Comparison of ENCODE assay signal across 8 cellular contexts in the genomic region with DNA sequence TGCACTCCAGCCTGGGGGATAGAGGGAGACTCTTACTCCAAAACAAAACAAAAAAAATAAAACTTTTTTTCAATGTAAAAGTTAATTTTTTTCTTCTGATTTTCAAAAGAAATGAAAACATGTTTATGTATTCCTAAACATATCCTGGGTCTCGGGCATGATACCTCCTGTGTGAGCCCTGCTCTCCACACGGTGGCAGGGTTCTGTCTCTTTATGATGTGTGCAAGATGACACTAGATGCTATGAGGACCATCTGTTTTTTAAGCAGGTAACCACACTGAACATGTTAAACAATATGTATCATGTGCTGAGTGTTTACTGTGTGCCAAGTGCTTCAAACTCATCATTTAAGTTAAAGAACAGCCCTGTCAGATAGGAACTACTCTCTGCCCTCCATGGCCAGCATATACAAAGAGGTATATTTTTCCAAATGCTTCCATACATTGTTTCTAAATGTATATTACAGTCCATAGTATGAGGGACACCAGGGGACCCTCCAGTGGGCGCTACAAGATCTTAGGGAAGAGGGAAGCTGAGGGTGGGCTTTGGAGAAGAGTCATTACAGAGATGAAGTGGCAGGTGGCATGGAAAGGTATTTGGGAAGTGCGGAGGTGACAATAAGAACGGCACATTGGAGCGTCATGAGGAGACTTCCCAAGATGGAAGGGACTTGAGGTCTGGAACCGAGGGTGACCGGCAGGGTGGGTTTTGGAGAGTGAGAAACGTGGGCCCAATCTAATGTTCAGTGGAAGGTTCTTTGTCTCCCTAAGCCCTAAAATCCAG. TPM values are rescaled to one million over a fixed set of nuclear protein-coding genes. Genes with fewer than 3 reads are reported as not detected.
DNase-seq lines count a peak whose midpoint lies in the region; ATAC-seq, FAIRE-seq and TF ChIP-seq lines count a peak whose summit lies in the region.
"Had no signal": no experiment of that assay in that cellular context is flagged by ENCODE, and none has a peak within 500 bp of the region (broad histone marks: within the 10 kb centered on the region; RNA-seq: fewer than 3 reads in every experiment).

No MANE protein-coding gene starts in this region.

- no peaks in the 10 kb centered on the region for H3K9me3 ChIP-seq in MG63

- peaks cover 15% of the 10 kb centered on the region for H3K27me3 Mint-ChIP-seq in HFFc6 (ENCODE audit: insufficient read depth)
- H3K27me3 Mint-ChIP-seq in chondrocyte (ENCODE audit: low read depth), result no peaks in the 10 kb centered on the region
- no peaks in the 10 kb centered on the region for H3K27me3 Mint-ChIP-seq in stimulated activated memory B cell treated with anti-CD40 and anti-IgM and Interleukin-4, amounts not matched to agents 10 μg/mL and 1 μg/mL and 100 μg/mL, for 72 hours

- no peak overlapping the region; the same call in 1 of the 2 replicates for H3K27ac Mint-ChIP-seq in HFFc6
- H3K27ac Mint-ChIP-seq in chondrocyte (ENCODE audit: unreplicated experiment), result no peak overlapping the region
- H3K27ac Mint-ChIP-seq in stimulated activated memory B cell treated with anti-CD40 and anti-IgM and Interleukin-4, amounts not matched to agents 10 μg/mL and 1 μg/mL and 100 μg/mL, for 72 hours, result no peak overlapping the region

- FAIRE-seq in G401.6 (lab: Jason Lieb, UNC), result peak; percentile 41
- FAIRE-seq: islet of Langerhans had no signal

- H3K36me3 Mint-ChIP-seq in HFFc6 (ENCODE audit: low read depth) (no peaks in the 10 kb centered on the region), chondrocyte (ENCODE audit: low read depth) (no peaks in the 10 kb centered on the region)
- H3K36me3 Mint-ChIP-seq in stimulated activated memory B cell treated with anti-CD40 and anti-IgM and Interleukin-4, amounts not matched to agents 10 μg/mL and 1 μg/mL and 100 μg/mL, for 72 hours, result no peaks in the 10 kb centered on the region

- H3K36me3 ChIP-seq in MG63, result no peaks in the 10 kb centered on the region

- peak; percentile 77 for ATAC-seq in stimulated activated memory B cell treated with anti-CD40 and anti-IgM and Interleukin-4, amounts not matched to agents 10 μg/mL and 1 μg/mL and 100 μg/mL, for 72 hours
- ATAC-seq in GM19328 (IDR thresholded peaks at IDR 0.05; ENCODE audit: unreplicated experiment), result no peak

- TF ChIP-seq CTCF in HFFc6 (IDR thresholded peaks at IDR 0.05), result peak; percentile 73
- TF ChIP-seq CTCF in chondrocyte (IDR thresholded peaks at IDR 0.05), result peak; percentile 74

- DNase-seq in HFFc6, result no peak
- DNase-seq in NCI-H526 treated with DMSO at 0.1 percent for 48 hours (lab: John Stamatoyannopoulos, UW), result peak; percentile 39
- DNase-seq in chondrocyte (ENCODE audit: low spot score), result no peak
- no peak for DNase-seq in MG63

- H3K4me3 ChIP-seq in MG63, result no peak overlapping the region

- H3K27me3 ChIP-seq in MG63, result no peaks in the 10 kb centered on the region

- peaks cover 17% of the 10 kb centered on the region for H3K4me1 Mint-ChIP-seq in HFFc6 (ENCODE audit: low read depth)
- peaks cover 21% of the 10 kb centered on the region for H3K4me1 Mint-ChIP-seq in chondrocyte (ENCODE audit: low read depth)
- H3K4me1 Mint-ChIP-seq in stimulated activated memory B cell treated with anti-CD40 and anti-IgM and Interleukin-4, amounts not matched to agents 10 μg/mL and 1 μg/mL and 100 μg/mL, for 72 hours, result peaks cover 17% of the 10 kb centered on the region

- no peak overlapping the region for H3K4me3 Mint-ChIP-seq in HFFc6
- no peak overlapping the region for H3K4me3 Mint-ChIP-seq in chondrocyte (ENCODE audit: unreplicated experiment)
- H3K4me3 Mint-ChIP-seq in stimulated activated memory B cell treated with anti-CD40 and anti-IgM and Interleukin-4, amounts not matched to agents 10 μg/mL and 1 μg/mL and 100 μg/mL, for 72 hours, result no peak overlapping the region

- no peaks in the 10 kb centered on the region for H3K9me3 Mint-ChIP-seq in HFFc6
- H3K9me3 Mint-ChIP-seq in chondrocyte (ENCODE audit: low read depth), result no peaks in the 10 kb centered on the region
- no peaks in the 10 kb centered on the region for H3K9me3 Mint-ChIP-seq in stimulated activated memory B cell treated with anti-CD40 and anti-IgM and Interleukin-4, amounts not matched to agents 10 μg/mL and 1 μg/mL and 100 μg/mL, for 72 hours

RNA-seq across cellular contexts. Expression of gene FOS, which starts 28.5 kb away (rescaled TPM):
- total RNA-seq in HFFc6 (2021; fragmentation: NEBNext Ultra II Directional; extraction: Animal tissue kit (Norgen Biotek cat#: 25700)), result 100 to 1,000 TPM; 118 to 368 (median 342) TPM
- total RNA-seq in chondrocyte, result 116 to 175 TPM (median 152 TPM) in 3 replicates
- 1.1 and 6.6 TPM in 2 replicates for total RNA-seq in MG63 (2014; rRNA removed; shearing (Covaris generic); ENCODE audit: low replicate concordance)

Comparison
In these comparisons a context has a peak if more than half of its experiments do, and no peak if none do; other contexts are left out.
1. RNA of gene FOS, which starts 28.5 kb away (total RNA-seq): 118 to 368 TPM in HFFc6 and 116 to 175 TPM in chondrocyte; 1.1 to 6.6 TPM in MG63; every median in the first group is over 10 times any median in the second.